In genomic region chr21:32257952-32258785, GRCh38 we compare ENCODE assay signal across 1 cellular context.
TF ChIP-seq lines count a peak whose summit lies in the region.

No MANE protein-coding gene starts in this region.

TF ChIP-seq in K562, 482 proteins besides CTCF, POLR2A, EP300 and RAD21:
- TF ChIP-seq DEAF1 (CRISPR knock-in tag; IDR thresholded peaks at IDR 0.05) (peak; percentile 82), RB1 (IDR thresholded peaks at IDR 0.05; ENCODE audit: low read depth) (peak; percentile 54; the same call in 1 of the 2 replicates), ZNF431 (CRISPR knock-in tag; IDR thresholded peaks at IDR 0.05) (no peak), EHMT2 (IDR thresholded peaks at IDR 0.05) (0 out of 2 replicates have a peak, but pooled peaks have one; percentile 19), RBM34 (IDR thresholded peaks at IDR 0.05; ENCODE audit: borderline replicate concordance, insufficient read depth, low read length) (no peak), ZNF785 (CRISPR knock-in tag; IDR thresholded peaks at IDR 0.05) (no peak), SMAD1 (IDR thresholded peaks at IDR 0.05; ENCODE audit: low read depth, low read length, partially characterized antibody) (peak; percentile 3), KDM1A (IDR thresholded peaks at IDR 0.05) (no peak), ZNF232 (CRISPR knock-in tag; IDR thresholded peaks at IDR 0.05) (no peak), STAG1 (CRISPR knock-in tag; IDR thresholded peaks at IDR 0.05; ENCODE audit: borderline replicate concordance) (peak; percentile 59; the same call in 1 of the 2 replicates), KLF16 (IDR thresholded peaks at IDR 0.05) (peak; percentile 45; the same call in 1 of the 2 replicates), SMC3 (conservative IDR thresholded peaks at IDR 0.05; ENCODE audit: insufficient read depth, low read depth, low read length) (peak; percentile 89), ARID2 (IDR thresholded peaks at IDR 0.05) (peak; percentile 80), CC2D1A (IDR thresholded peaks at IDR 0.05) (peak; percentile 64), FOXK2 (conservative IDR thresholded peaks at IDR 0.05 in 1 of 2, IDR thresholded peaks at IDR 0.05 in 1 of 2; ENCODE audit: low read depth in 2 of 2) (peak in 1 of 2 experiments; percentile 34; a peak in 2 of 4 replicates), MTA3 (IDR thresholded peaks at IDR 0.05; ENCODE audit: borderline replicate concordance) (0 out of 2 replicates have a peak, but pooled peaks have one; percentile 24), CTCFL (IDR thresholded peaks at IDR 0.05; ENCODE audit: borderline replicate concordance, insufficient read depth, low read depth, low read length, poor library complexity, severe bottlenecking) (peak; percentile 73), DMBX1 (CRISPR knock-in tag; IDR thresholded peaks at IDR 0.05; ENCODE audit: borderline replicate concordance) (no peak)
